Comparison of ENCODE assay signal across 8 cellular contexts in genomic region chr11:61955031-61955415, GRCh38. TPM values are rescaled to one million over a fixed set of nuclear protein-coding genes. Genes with fewer than 3 reads are reported as not detected.
DNase-seq lines count a peak whose midpoint lies in the region; ATAC-seq lines count a peak whose summit lies in the region.

No MANE protein-coding gene starts in this region.

- peak; percentile 83 to 89 for DNase-seq in AML-193 (lab: John Stamatoyannopoulos, UW)
- DNase-seq in MV-4-11 (lab: John Stamatoyannopoulos, UW): peak; percentile 90
- DNase-seq in dermis blood vessel endothelial cell: peak; percentile 17
- DNase-seq in left kidney (ENCODE audit: low read depth, low spot score): peak; percentile 80
- DNase-seq in stromal cell of bone marrow (ENCODE audit: low read depth): peak; percentile 83
- no peak for DNase-seq in LoVo (ENCODE audit: low spot score)
- DNase-seq in NCI-H345 (lab: John Stamatoyannopoulos, UW): no peak

- ATAC-seq in HG03025 (IDR thresholded peaks at IDR 0.05; ENCODE audit: low FRiP score, unreplicated experiment): no peak

RNA-seq across cellular contexts. Expression of gene BEST1, which starts 4.9 kb away (rescaled TPM):
- 0.05 TPM in 1 of 2 replicates, not detected in the other for total RNA-seq in dermis blood vessel endothelial cell

RNA-seq across cellular contexts. Expression of gene FTH1, which starts 12.4 kb away (rescaled TPM):
- total RNA-seq in dermis blood vessel endothelial cell: 742 and 1,944 TPM in 2 replicates

RNA-seq across cellular contexts. Expression of gene RAB3IL1, which starts 37.7 kb away (rescaled TPM):
- 9.0 and 9.9 TPM in 2 replicates for total RNA-seq in dermis blood vessel endothelial cell

Comparison
In these comparisons a context has a peak if more than half of its experiments do, and no peak if none do; other contexts are left out.
1. DNase-seq: peak in AML-193 (2 of 2), MV-4-11 (single experiment), dermis blood vessel endothelial cell (single experiment), left kidney (single experiment) and stromal cell of bone marrow (single experiment); none in LoVo (single experiment) and NCI-H345 (single experiment).